ENCODE assay signal across 16 cellular contexts in the genomic region with DNA sequence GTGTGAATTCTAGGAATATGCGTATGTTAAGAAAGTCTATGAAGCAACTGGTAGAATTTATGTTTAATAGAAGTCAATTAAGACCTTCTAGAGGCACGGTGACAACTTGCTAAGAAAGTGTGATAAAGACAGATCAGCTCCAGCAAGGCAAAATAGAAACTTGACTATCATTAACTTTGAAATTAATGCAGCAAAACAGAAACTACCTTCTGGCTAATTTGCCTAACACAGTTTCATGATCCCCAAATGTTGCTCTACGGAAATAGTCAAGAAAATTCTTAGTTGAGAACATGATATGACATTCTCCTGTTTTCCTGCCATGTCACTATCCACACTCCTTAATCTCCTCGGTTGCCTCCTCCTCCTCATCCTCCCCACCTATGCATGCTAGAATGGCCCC. TPM values are rescaled to one million over a fixed set of nuclear protein-coding genes. Genes with fewer than 3 reads are reported as not detected.
A peak's percentile ranks its signal among the peaks of the same experiment; 100 is the strongest.
DNase-seq lines count a peak whose midpoint lies in the region; ATAC-seq and TF ChIP-seq lines count a peak whose summit lies in the region.
"Had no signal": no experiment of that assay in that cellular context is flagged by ENCODE, and none has a peak within 500 bp of the region (broad histone marks: within the 10 kb centered on the region; RNA-seq: fewer than 3 reads in every experiment).

No MANE protein-coding gene starts in this region.

- no peaks in the 10 kb centered on the region for H3K9me3 ChIP-seq in stomach
- H3K9me3 ChIP-seq: BE2C had no signal

- ATAC-seq in GM18517 (IDR thresholded peaks at IDR 0.05; ENCODE audit: unreplicated experiment) = peak; percentile 47
- peak; percentile 28 for ATAC-seq in GM21390 (IDR thresholded peaks at IDR 0.05; ENCODE audit: unreplicated experiment)
- peak; percentile 21 for ATAC-seq in HG03558 (IDR thresholded peaks at IDR 0.05; ENCODE audit: extremely low read depth, unreplicated experiment)
- ATAC-seq in memory B cell (ENCODE audit: low read depth) = no peak
- no peak for ATAC-seq in left colon
- ATAC-seq: activated naive CD4-positive, alpha-beta T cell treated with anti-CD3 and anti-CD28 coated beads, Interleukin-2, amount 50 U/mL, for 72 hours had no signal

- peak overlapping the region; percentile 57 for H3K4me3 Mint-ChIP-seq in memory B cell

- peaks cover 0 to 12% (median 0%) of the 10 kb centered on the region in 3 donors for H3K27me3 ChIP-seq in stomach
- H3K27me3 ChIP-seq: BE2C had no signal

- WGBS in stomach, 5 donors = 85 to 95% (median 89%) methylated on average over 4 of the region's 4 CpGs

- no peak for TF ChIP-seq CTCF in stomach (IDR thresholded peaks at IDR 0.05)

- TF ChIP-seq POLR2A in stomach (IDR thresholded peaks at IDR 0.05) = no peak

- DNase-seq in memory B cell (ENCODE audit: low spot score in 2 of 2) (no peak), NCI-H2196 treated with DMSO at 0.1 percent for 48 hours (lab: John Stamatoyannopoulos, UW; ENCODE audit: unreplicated experiment) (no peak), left colon (no peak), stomach (no peak), NCI-H748 treated with DMSO at 0.1 percent for 48 hours (lab: John Stamatoyannopoulos, UW) (no peak)
- DNase-seq: activated CD4-positive, alpha-beta T cell treated with anti-CD3 and anti-CD28 coated beads for 48 hours; activated T-cell treated with anti-CD3 and anti-CD28 coated beads for 4 hours; BE2C; effector CD4-positive, alpha-beta T cell; hypothalamus; SHP77; T1000 had no signal

- peaks cover 0 to 37% (median 21%) of the 10 kb centered on the region in 4 donors for H3K4me1 ChIP-seq in stomach
- H3K4me1 ChIP-seq: BE2C had no signal

- H3K27ac Mint-ChIP-seq in memory B cell = peak overlapping the region; percentile 77
- H3K27ac Mint-ChIP-seq: activated naive CD4-positive, alpha-beta T cell treated with anti-CD3 and anti-CD28 coated beads, Interleukin-2, amount 50 U/mL, for 72 hours had no signal

- peaks cover 49% of the 10 kb centered on the region for H3K4me1 Mint-ChIP-seq in memory B cell

- H3K36me3 Mint-ChIP-seq in memory B cell = peaks cover 26% of the 10 kb centered on the region

- intact Hi-C loops in left colon (cut with DNase I, micrococcal nuclease) = no loop called here
- intact Hi-C loops in stomach (cut with DNase I; ENCODE audit: low total_unique reads) = no loop called here

- peak overlapping the region in 1 of 5 donors; percentile 7 for H3K27ac ChIP-seq in stomach

- no peaks in the 10 kb centered on the region for H3K36me3 ChIP-seq in stomach

- no peaks in the 10 kb centered on the region for H3K27me3 Mint-ChIP-seq in memory B cell

- no peak overlapping the region for H3K4me3 ChIP-seq in stomach

- no peak for TF ChIP-seq EP300 in stomach (IDR thresholded peaks at IDR 0.05)

- peaks cover 6% of the 10 kb centered on the region for H3K9me3 Mint-ChIP-seq in memory B cell
- H3K9me3 Mint-ChIP-seq: activated naive CD4-positive, alpha-beta T cell treated with anti-CD3 and anti-CD28 coated beads, Interleukin-2, amount 50 U/mL, for 72 hours had no signal

RNA-seq across cellular contexts. Expression of gene DENND5B, which starts 4.2 kb away (rescaled TPM):
- 10 to 100 TPM; 10.5 to 14.4 TPM for total RNA-seq in left colon
- 10 to 100 TPM in 3 of 5 donors, 1 to 10 TPM in 2; 5.8 to 25.2 (median 13.2) TPM for total RNA-seq in stomach
- polyA plus RNA-seq in stomach = 1 to 10 TPM; 1.1 to 2.0 (median 1.2) TPM

Comparison
In these comparisons a context has a peak if more than half of its experiments do, and no peak if none do; other contexts are left out.
1. ATAC-seq: peak in GM18517 (single experiment), GM21390 (single experiment) and HG03558 (single experiment); none in memory B cell (single experiment) and left colon (single experiment).